Comparison of ENCODE assay signal across 8 cellular contexts in the genomic region with DNA sequence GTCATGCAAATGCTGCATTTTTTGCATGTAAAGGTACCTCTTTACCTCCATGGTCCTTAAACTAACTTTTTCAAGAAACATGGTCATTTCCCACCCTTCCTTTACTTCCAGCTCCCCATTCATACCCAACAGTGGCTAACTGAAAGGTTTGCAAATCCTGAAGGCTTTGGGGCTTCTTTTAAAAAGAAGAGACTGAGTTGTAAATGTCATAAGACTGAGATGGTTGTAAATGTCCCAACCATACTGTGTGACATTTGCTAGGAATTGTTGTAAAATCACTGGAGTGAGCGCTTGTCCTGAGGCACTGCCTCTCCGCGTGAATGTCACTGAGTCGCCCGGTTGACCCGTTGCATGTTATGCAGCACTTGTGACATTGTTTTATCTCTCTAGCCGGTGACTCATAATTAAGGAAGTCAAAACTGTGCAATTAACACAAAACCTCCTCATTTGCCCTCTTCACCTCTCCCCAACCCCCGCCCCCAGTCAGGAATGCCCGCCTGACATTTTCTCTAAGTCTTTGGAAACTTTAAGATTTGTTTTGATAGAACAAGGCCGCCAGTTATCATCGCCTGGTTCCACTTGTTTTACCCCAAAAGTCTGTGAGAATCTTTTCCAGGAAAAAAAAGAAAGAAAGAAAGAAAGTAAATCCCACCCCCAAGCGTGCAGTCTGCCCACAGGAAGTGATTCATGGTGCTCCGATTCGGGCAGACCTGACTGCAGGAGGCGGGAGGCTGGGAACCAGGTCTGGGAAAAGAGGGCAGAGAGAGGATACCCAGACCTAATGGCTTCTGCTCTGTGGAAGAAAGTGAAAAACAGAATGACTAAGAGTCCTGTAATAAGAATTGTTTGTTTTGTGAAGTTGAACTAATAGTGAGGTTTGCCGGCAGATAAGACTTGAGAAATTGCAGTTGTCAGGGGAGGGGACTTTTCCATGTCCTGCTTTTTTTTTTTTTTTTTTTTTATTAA.
A peak's percentile ranks its signal among the peaks of the same experiment; 100 is the strongest.
DNase-seq lines count a peak whose midpoint lies in the region; ATAC-seq, FAIRE-seq and TF ChIP-seq lines count a peak whose summit lies in the region.

No MANE protein-coding gene starts in this region.

- no peaks in the 10 kb centered on the region for H3K27me3 Mint-ChIP-seq in T-cell
- H3K27me3 Mint-ChIP-seq in stimulated activated naive B cell treated with anti-CD40 and anti-IgM and Interleukin-4, amounts not matched to agents 10 μg/mL and 1 μg/mL and 100 μg/mL, for 72 hours, result no peaks in the 10 kb centered on the region

- peaks cover 56 to 77% (median 76%) of the 10 kb centered on the region in 3 donors for H3K4me1 Mint-ChIP-seq in T-cell
- H3K4me1 Mint-ChIP-seq in stimulated activated naive B cell treated with anti-CD40 and anti-IgM and Interleukin-4, amounts not matched to agents 10 μg/mL and 1 μg/mL and 100 μg/mL, for 72 hours, result peaks cover 64 to 84% of the 10 kb centered on the region in 2 donors

- peaks cover 52 to 63% of the 10 kb centered on the region in 2 donors for H3K4me1 ChIP-seq in left lung

- peak; percentile 20 to 55 for DNase-seq in stimulated activated CD4-positive, alpha-beta T cell treated with anti-CD3 and anti-CD28 coated beads, Interleukin-12 subunit alpha, Interleukin-12 subunit beta, amount 100 ng/mL, for 24 hours (ENCODE audit: low read depth in 2 of 2)
- DNase-seq in stimulated activated CD4-positive, alpha-beta T cell treated with anti-CD3 and anti-CD28 coated beads, Interleukin-4, amount 100 ng/mL, for 4 hours, result no peak
- DNase-seq in T-cell, result peak in 4 of 34 experiments; percentile 8 to 41 (median 26)
- peak; percentile 98 for DNase-seq in bronchial epithelial cell (ENCODE audit: low read depth)
- DNase-seq in left lung, result peak in 1 of 2 donors; percentile 72
- no peak for DNase-seq in stimulated activated naive B cell treated with anti-CD40 and anti-IgM and Interleukin-4, amounts not matched to agents 10 μg/mL and 1 μg/mL and 100 μg/mL, for 72 hours
- no peak for DNase-seq in NCI-H1417 treated with DMSO at 0.1 percent for 48 hours (lab: John Stamatoyannopoulos, UW)

- H3K36me3 ChIP-seq in bronchial epithelial cell (ENCODE audit: control insufficient read depth, insufficient read depth, low read length) (peaks cover 3% of the 10 kb centered on the region), left lung (no peaks in the 10 kb centered on the region)

- H3K27me3 ChIP-seq in bronchial epithelial cell (ENCODE audit: control insufficient read depth, insufficient read depth, low read length) (no peaks in the 10 kb centered on the region), left lung (no peaks in the 10 kb centered on the region)

- ATAC-seq in T-cell (replicated peaks in 1 of 4), result peak in 3 of 4 experiments; percentile 21 to 64 (median 35)
- peak; percentile 67 for ATAC-seq in left lung
- ATAC-seq in stimulated activated naive B cell treated with anti-CD40 and anti-IgM and Interleukin-4, amounts not matched to agents 10 μg/mL and 1 μg/mL and 100 μg/mL, for 72 hours (replicated peaks), result peak; percentile 37 to 44
- ATAC-seq in HG02852 (IDR thresholded peaks at IDR 0.05; ENCODE audit: unreplicated experiment), result no peak

- H3K9me3 Mint-ChIP-seq in T-cell, result no peaks in the 10 kb centered on the region
- no peaks in the 10 kb centered on the region for H3K9me3 Mint-ChIP-seq in stimulated activated naive B cell treated with anti-CD40 and anti-IgM and Interleukin-4, amounts not matched to agents 10 μg/mL and 1 μg/mL and 100 μg/mL, for 72 hours

- TF ChIP-seq CTCF in bronchial epithelial cell (IDR thresholded peaks at IDR 0.05; ENCODE audit: insufficient read depth, low read length, severe bottlenecking), result no peak
- TF ChIP-seq CTCF in left lung (IDR thresholded peaks at IDR 0.05), result no peak

- H3K9me3 ChIP-seq in left lung, result no peaks in the 10 kb centered on the region

- H3K27ac Mint-ChIP-seq in T-cell, result peak overlapping the region; percentile 58 to 82
- peak overlapping the region; percentile 82 for H3K27ac Mint-ChIP-seq in stimulated activated naive B cell treated with anti-CD40 and anti-IgM and Interleukin-4, amounts not matched to agents 10 μg/mL and 1 μg/mL and 100 μg/mL, for 72 hours

- H3K36me3 Mint-ChIP-seq in T-cell, result peaks cover 9% of the 10 kb centered on the region
- peaks cover 10 to 12% of the 10 kb centered on the region in 2 donors for H3K36me3 Mint-ChIP-seq in stimulated activated naive B cell treated with anti-CD40 and anti-IgM and Interleukin-4, amounts not matched to agents 10 μg/mL and 1 μg/mL and 100 μg/mL, for 72 hours

- H3K27ac ChIP-seq in left lung, result peak overlapping the region; percentile 65 to 71

- H3K4me3 ChIP-seq in bronchial epithelial cell (ENCODE audit: low read depth, low read length), result no peak overlapping the region
- H3K4me3 ChIP-seq in left lung, result peak overlapping the region in 1 of 2 donors; percentile 18

- CTCF ChIA-PET in T-cell (lab: Charles Lee), result no interaction called here

- POLR2A ChIA-PET in T-cell (lab: Charles Lee), result interaction anchor here in 1 of 2 donors (0.6 to 0.7 kb wide), 2 partner anchors 10 to 56 kb away, joined by 5 to 6 read pairs; no protein-coding TSS in a partner anchor

- no peak for FAIRE-seq in bronchial epithelial cell (lab: Jason Lieb, UNC)

- peak overlapping the region; percentile 45 to 68 (median 58) for H3K4me3 Mint-ChIP-seq in T-cell
- peak overlapping the region; percentile 64 to 72 for H3K4me3 Mint-ChIP-seq in stimulated activated naive B cell treated with anti-CD40 and anti-IgM and Interleukin-4, amounts not matched to agents 10 μg/mL and 1 μg/mL and 100 μg/mL, for 72 hours

- intact Hi-C loops in left lung (cut with DNase I), result no loop called here

Comparison
In these comparisons a context has a peak if more than half of its experiments do, and no peak if none do; other contexts are left out.
1. DNase-seq: peak in stimulated activated CD4-positive, alpha-beta T cell treated with anti-CD3 and anti-CD28 coated beads, Interleukin-12 subunit alpha, Interleukin-12 subunit beta, amount 100 ng/mL, for 24 hours (2 of 2) and bronchial epithelial cell (single experiment); none in stimulated activated CD4-positive, alpha-beta T cell treated with anti-CD3 and anti-CD28 coated beads, Interleukin-4, amount 100 ng/mL, for 4 hours (0 of 2), stimulated activated naive B cell treated with anti-CD40 and anti-IgM and Interleukin-4, amounts not matched to agents 10 μg/mL and 1 μg/mL and 100 μg/mL, for 72 hours (single experiment) and NCI-H1417 treated with DMSO at 0.1 percent for 48 hours (single experiment).